In genomic region chr5:179623001-179623905, GRCh38 we compare ENCODE assay signal across 8 cellular contexts. TPM values are rescaled to one million over a fixed set of nuclear protein-coding genes. Genes with fewer than 3 reads are reported as not detected.
DNase-seq lines count a peak whose midpoint lies in the region; ATAC-seq, FAIRE-seq and TF ChIP-seq lines count a peak whose summit lies in the region.

Gene HNRNPH1 (minus strand): TSS chr5:179623671. CDS start chr5:179623133, 538 bp downstream.

- DNase-seq in D721Med (ENCODE audit: insufficient read length, low spot score) (peak; percentile 96), HuH-7.5 (ENCODE audit: low spot score) (peak; percentile 99), OCI-LY7 (ENCODE audit: low spot score) (peak; percentile 98), activated T-cell treated with anti-CD3 and anti-CD28 coated beads for 1 hour (ENCODE audit: low read depth) (peak; percentile 96), epidermal melanocyte (ENCODE audit: insufficient read length, low spot score) (peak; percentile 98)
- peak; percentile 98 for DNase-seq in stimulated activated CD8-positive, alpha-beta memory T cell treated with anti-CD3 and anti-CD28 coated beads, Interleukin-4, amount 100 ng/mL, for 1 hour (ENCODE audit: low read depth in 2 of 2, low spot score in 1 of 2)

- POLR2A ChIA-PET in OCI-LY7 (lab: Charles Lee) = interaction anchor here (0.5 to 2.4 kb wide), 12 partner anchors 9 to 1524 kb away, joined by 3 to 22 read pairs (median 4); partner anchors contain the start of gene CBY3

- no peaks in the 10 kb centered on the region for H3K27me3 ChIP-seq in mononuclear cell (ENCODE audit: insufficient read depth, low read length)

- intact Hi-C loops in OCI-LY7 (cut with micrococcal nuclease; ENCODE audit: unreplicated experiment) = loop anchor here (2.0 kb wide), 2 partner anchors 72 to 110 kb away; partner anchors contain the start of genes MAML1 and RUFY1

- H3K4me3 ChIP-seq in OCI-LY7 (ENCODE audit: low read depth, low read length, poor library complexity, severe bottlenecking) = peak within 1 kb of the TSS; percentile 100
- H3K4me3 ChIP-seq in mononuclear cell (ENCODE audit: low read length) = peak within 1 kb of the TSS; percentile 96

- peaks cover 51% of the 10 kb centered on the region for H3K79me2 ChIP-seq in OCI-LY7 (ENCODE audit: insufficient read depth, low read depth, low read length)

- no peaks in the 10 kb centered on the region for H3K9me3 ChIP-seq in OCI-LY7 (ENCODE audit: low read length)
- no peaks in the 10 kb centered on the region for H3K9me3 ChIP-seq in mononuclear cell (ENCODE audit: low read depth, low read length)

- H3K9me2 ChIP-seq in OCI-LY7 (ENCODE audit: insufficient read depth, low read length) = no peaks in the 10 kb centered on the region

- peak within 1 kb of the TSS; percentile 82 for H2AFZ ChIP-seq in OCI-LY7 (ENCODE audit: low read length)

- no TSS peak for BruUV-seq in OCI-LY7 (replicated peaks; lab: Mats Ljungman, UMichigan)

- no peak for TF ChIP-seq CTCF in D721Med (IDR thresholded peaks at IDR 0.05; ENCODE audit: insufficient read depth, missing control alignments)
- no peak; the same call in 1 of the 2 replicates for TF ChIP-seq CTCF in OCI-LY7 (conservative IDR thresholded peaks at IDR 0.05; ENCODE audit: low read length)

- peak; percentile 82 for ATAC-seq in GM21526 (IDR thresholded peaks at IDR 0.05; ENCODE audit: low FRiP score, unreplicated experiment)

- CTCF ChIA-PET in OCI-LY7 (lab: Charles Lee; ENCODE audit: unreplicated experiment) = interaction anchor here (0.6 kb wide), 1 partner anchor 27 kb away, joined by 3 read pairs; no protein-coding TSS in a partner anchor

- H3K4me2 ChIP-seq in OCI-LY7 (ENCODE audit: low read length) = peak within 1 kb of the TSS; percentile 88

- H3K36me3 ChIP-seq in OCI-LY7 (ENCODE audit: insufficient read depth, low read length) = peaks cover 51% of the 10 kb centered on the region

- H3K4me1 ChIP-seq in OCI-LY7 (ENCODE audit: insufficient read depth, low read length, poor library complexity, severe bottlenecking) (peaks cover 47% of the 10 kb centered on the region), mononuclear cell (ENCODE audit: insufficient read depth, low read length) (peaks cover 42% of the 10 kb centered on the region)

- H3K27ac ChIP-seq in OCI-LY7 (ENCODE audit: low read depth, low read length, poor library complexity, severe bottlenecking) = peak within 1 kb of the TSS; percentile 90

- FAIRE-seq in D721Med (lab: Jason Lieb, UNC) = no peak

- H4K20me1 ChIP-seq in OCI-LY7 (ENCODE audit: insufficient read depth, low read length) = peaks cover 43% of the 10 kb centered on the region

RNA-seq across cellular contexts. Expression of gene HNRNPH1, which starts in this region (rescaled TPM):
- 814 and 1,035 TPM in 2 replicates for total RNA-seq in OCI-LY7 (2014; rRNA removed; shearing (Covaris generic))
- total RNA-seq in OCI-LY7 (2022) = 959 and 1,011 TPM in 2 replicates
- 1,084 TPM for total RNA-seq in mononuclear cell

Comparison
In these comparisons a context has a peak if more than half of its experiments do, and no peak if none do; other contexts are left out.
1. Peak in every context shown above with its lines: DNase-seq, ATAC-seq, H3K4me3 ChIP-seq and H3K27ac ChIP-seq.